In genomic region chr12:24519759-24520158, GRCh38 we compare ENCODE assay signal across 11 cellular contexts.
"Had no signal": no experiment of that assay in that cellular context is flagged by ENCODE, and none has a peak within 500 bp of the region (broad histone marks: within the 10 kb centered on the region; RNA-seq: fewer than 3 reads in every experiment).

No MANE protein-coding gene starts in this region.

- H3K9ac ChIP-seq: GM23248 had no signal

- FAIRE-seq: H1, H54 had no signal

- ATAC-seq: GM23338, HCT116 had no signal

- H3K4me1 ChIP-seq: HAP-1 had no signal

- H3K4me3 ChIP-seq: GM23248, GM23338, HAP-1 had no signal

- DNase-seq: GM23248, GOT3, H7, H9, HCEC 1CT, HFFc6 had no signal

- H2AFZ ChIP-seq: GM23248, GM23338 had no signal

- H3K4me2 ChIP-seq: GM23338 had no signal

- H3K36me3 ChIP-seq: HAP-1 had no signal

- H3K27ac ChIP-seq: GM23248 had no signal
